Comparison of ENCODE assay signal across 10 cellular contexts in the genomic region with DNA sequence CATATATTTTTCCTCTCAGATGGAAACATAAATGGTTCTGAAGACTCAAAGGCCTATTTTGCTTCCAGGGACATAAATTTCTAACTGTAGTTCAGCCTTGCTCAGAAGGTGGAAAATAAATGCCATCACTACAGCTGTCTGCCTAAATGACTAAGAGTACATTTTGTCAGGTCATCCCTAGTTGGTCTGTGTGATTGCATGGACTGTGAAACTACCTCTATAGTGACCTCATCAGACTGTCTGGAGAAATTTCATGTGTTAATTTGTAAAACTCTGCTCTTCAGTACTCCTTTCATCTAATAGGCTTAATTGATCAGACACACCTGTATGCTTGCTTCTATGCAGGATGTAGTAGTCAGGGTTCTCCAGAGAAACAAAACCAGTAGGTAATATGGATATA.
DNase-seq lines count a peak whose midpoint lies in the region; ATAC-seq and TF ChIP-seq lines count a peak whose summit lies in the region.
"Had no signal": no experiment of that assay in that cellular context is flagged by ENCODE, and none has a peak within 500 bp of the region (broad histone marks: within the 10 kb centered on the region; RNA-seq: fewer than 3 reads in every experiment).

No MANE protein-coding gene starts in this region.

- no peak overlapping the region for H3K27ac ChIP-seq in stomach

- intact Hi-C loops in stomach (cut with DNase I; ENCODE audit: low total_unique reads) = no loop called here
- intact Hi-C loops in activated naive CD4-positive, alpha-beta T cell treated with anti-CD3 and anti-CD28 coated beads for 36 hours (cut with micrococcal nuclease) = no loop called here

- H3K27me3 Mint-ChIP-seq in glutamatergic neuron (ENCODE audit: unreplicated experiment) = no peaks in the 10 kb centered on the region
- no peaks in the 10 kb centered on the region for H3K27me3 Mint-ChIP-seq in activated naive CD4-positive, alpha-beta T cell treated with anti-CD3 and anti-CD28 coated beads for 36 hours (ENCODE audit: low read depth)

- H3K9me3 ChIP-seq in stomach = no peaks in the 10 kb centered on the region

- no peak for TF ChIP-seq EP300 in stomach (IDR thresholded peaks at IDR 0.05)

- no peak overlapping the region for H3K27ac Mint-ChIP-seq in glutamatergic neuron (ENCODE audit: unreplicated experiment)
- H3K27ac Mint-ChIP-seq in activated naive CD4-positive, alpha-beta T cell treated with anti-CD3 and anti-CD28 coated beads for 36 hours = no peak overlapping the region
- H3K27ac Mint-ChIP-seq: activated CD8-positive, alpha-beta T cell treated with anti-CD3 and anti-CD28 coated beads, Interleukin-2, amount 10 ng/mL, durations not matched to agents 7 days and 5 days had no signal

- H3K9me3 Mint-ChIP-seq in glutamatergic neuron (ENCODE audit: unreplicated experiment) = no peaks in the 10 kb centered on the region
- peaks cover 4% of the 10 kb centered on the region for H3K9me3 Mint-ChIP-seq in activated naive CD4-positive, alpha-beta T cell treated with anti-CD3 and anti-CD28 coated beads for 36 hours

- peak; percentile 6 to 59 for DNase-seq in NCI-H524 (lab: John Stamatoyannopoulos, UW)
- peak; percentile 20 for DNase-seq in left kidney (ENCODE audit: low read depth, low spot score)
- no peak for DNase-seq in stomach
- DNase-seq in glutamatergic neuron = no peak
- DNase-seq in activated naive CD4-positive, alpha-beta T cell treated with anti-CD3 and anti-CD28 coated beads for 36 hours = no peak
- DNase-seq: activated CD8-positive, alpha-beta T cell treated with anti-CD3 and anti-CD28 coated beads, Interleukin-2, amount 10 ng/mL, durations not matched to agents 7 days and 5 days; right cardiac atrium had no signal

- no peaks in the 10 kb centered on the region for H3K36me3 ChIP-seq in stomach

- H3K36me3 Mint-ChIP-seq in glutamatergic neuron (ENCODE audit: unreplicated experiment) = no peaks in the 10 kb centered on the region
- no peaks in the 10 kb centered on the region for H3K36me3 Mint-ChIP-seq in activated naive CD4-positive, alpha-beta T cell treated with anti-CD3 and anti-CD28 coated beads for 36 hours (ENCODE audit: low read depth)

- TF ChIP-seq POLR2A in stomach (IDR thresholded peaks at IDR 0.05) = no peak

- no peaks in the 10 kb centered on the region for H3K27me3 ChIP-seq in stomach

- H3K4me3 Mint-ChIP-seq in glutamatergic neuron (ENCODE audit: unreplicated experiment) = no peak overlapping the region
- H3K4me3 Mint-ChIP-seq in activated naive CD4-positive, alpha-beta T cell treated with anti-CD3 and anti-CD28 coated beads for 36 hours = no peak overlapping the region
- H3K4me3 Mint-ChIP-seq: activated CD8-positive, alpha-beta T cell treated with anti-CD3 and anti-CD28 coated beads, Interleukin-2, amount 10 ng/mL, durations not matched to agents 7 days and 5 days had no signal

- CTCF ChIA-PET in activated naive CD4-positive, alpha-beta T cell treated with anti-CD3 and anti-CD28 coated beads for 36 hours (lab: Charles Lee) = no interaction called here

- no peaks in the 10 kb centered on the region for H3K4me1 Mint-ChIP-seq in glutamatergic neuron (ENCODE audit: low read depth, unreplicated experiment)
- H3K4me1 Mint-ChIP-seq in activated naive CD4-positive, alpha-beta T cell treated with anti-CD3 and anti-CD28 coated beads for 36 hours (ENCODE audit: low read depth) = no peaks in the 10 kb centered on the region

- ATAC-seq in GM19043 (IDR thresholded peaks at IDR 0.05; ENCODE audit: low read depth, unreplicated experiment) (peak; percentile 75), HG02852 (IDR thresholded peaks at IDR 0.05; ENCODE audit: unreplicated experiment) (peak; percentile 66)
- ATAC-seq: activated CD8-positive, alpha-beta T cell treated with anti-CD3 and anti-CD28 coated beads, Interleukin-2, amount 10 ng/mL, durations not matched to agents 7 days and 5 days; left lobe of liver; right cardiac atrium had no signal

- H3K4me3 ChIP-seq in stomach = no peak overlapping the region

- no peaks in the 10 kb centered on the region for H3K4me1 ChIP-seq in stomach

- TF ChIP-seq CTCF in stomach (IDR thresholded peaks at IDR 0.05) (no peak), glutamatergic neuron (IDR thresholded peaks at IDR 0.05; ENCODE audit: partially characterized antibody, unreplicated experiment) (no peak)

Comparison
In these comparisons a context has a peak if more than half of its experiments do, and no peak if none do; other contexts are left out.
1. DNase-seq: peak in NCI-H524 (2 of 2) and left kidney (single experiment); none in stomach (single experiment), glutamatergic neuron (single experiment) and activated naive CD4-positive, alpha-beta T cell treated with anti-CD3 and anti-CD28 coated beads for 36 hours (single experiment).